5 cellular contexts compared by ENCODE assay signal in genomic region chr20:55605594-55605993, GRCh38.
"Had no signal": no experiment of that assay in that cellular context is flagged by ENCODE, and none has a peak within 500 bp of the region (broad histone marks: within the 10 kb centered on the region; RNA-seq: fewer than 3 reads in every experiment).

No MANE protein-coding gene starts in this region.

- H3K9ac ChIP-seq: KMS-11 had no signal

- H3K27ac ChIP-seq: HL-60, KMS-11 had no signal

- H3K4me2 ChIP-seq: KMS-11 had no signal

- DNase-seq: Karpas-422, KBM-7, KG1 had no signal
